In genomic region chr22:45310331-45311032, GRCh38 we compare ENCODE assay signal across 8 cellular contexts. TPM values are rescaled to one million over a fixed set of nuclear protein-coding genes. Genes with fewer than 3 reads are reported as not detected.
A peak's percentile ranks its signal among the peaks of the same experiment; 100 is the strongest.
DNase-seq lines count a peak whose midpoint lies in the region; ATAC-seq and TF ChIP-seq lines count a peak whose summit lies in the region.

No MANE protein-coding gene starts in this region.

- no peak overlapping the region; the same call in 1 of the 2 replicates for H3K56ac ChIP-seq in IMR-90 (ENCODE audit: extremely low read depth, insufficient read depth, low read length)

- 2% methylated on average over 11 of the region's 35 CpGs; no CpG with 5 or more reads in 1 of the 2 experiments for WGBS in IMR-90 (ENCODE audit: extremely low coverage in 2 of 2, insufficient read length in 1 of 2), 2 experiments
- 6% methylated on average over 18 of the region's 35 CpGs for whole genome bisulfite sequencing in right lobe of liver (ENCODE audit: insufficient coverage, low coverage, low lambda C conversion rate, missing lambda C conversion rate)
- 12 to 17% methylated on average over 9 to 26 of the region's 35 CpGs for WGBS in tibial nerve, 2 donors

- H3K27ac ChIP-seq in A673 (ENCODE audit: low read depth, low read length, poor library complexity, severe bottlenecking) (peak overlapping the region; percentile 89), IMR-90 (ENCODE audit: insufficient read depth, low read length) (peak overlapping the region; percentile 31), right lobe of liver (peak overlapping the region; percentile 77 to 79 (median 79)), tibial nerve (peak overlapping the region; percentile 75 to 95 (median 89))

- no peaks in the 10 kb centered on the region for H3K27me3 ChIP-seq in A673 (replicated peaks; ENCODE audit: insufficient read depth, low read depth, low read length, poor library complexity)
- H3K27me3 ChIP-seq in IMR-90 (ENCODE audit: control insufficient read depth, insufficient read depth, low read length): no peaks in the 10 kb centered on the region
- H3K27me3 ChIP-seq in right lobe of liver: no peaks in the 10 kb centered on the region
- no peaks in the 10 kb centered on the region for H3K27me3 ChIP-seq in tibial nerve

- CTCF ChIA-PET in A673 (lab: Charles Lee) (no interaction called here), IMR-90 (lab: Yijun Ruan, JAX) (no interaction called here)

- peak overlapping the region; percentile 59; the same call in 1 of the 2 replicates for H3K4ac ChIP-seq in IMR-90 (ENCODE audit: low read depth, low read length)

- 0 out of 2 replicates have a peak, but pooled peaks cover 10% of the 10 kb centered on the region for H3K9me1 ChIP-seq in IMR-90 (ENCODE audit: insufficient read depth, low read length)

- no peak overlapping the region for H3K18ac ChIP-seq in IMR-90 (ENCODE audit: low read depth, low read length)

- H4K8ac ChIP-seq in IMR-90 (ENCODE audit: low read depth in 2 of 2, low read length in 2 of 2): no peak overlapping the region

- in situ Hi-C loops in IMR-90 (cut with MboI; ENCODE audit: low sequenced_read_pairs): no loop called here
- in situ Hi-C loops in astrocyte of the spinal cord (cut with HindIII; ENCODE audit: low sequenced_read_pairs): no loop called here

- no peak for ATAC-seq in IMR-90 (ENCODE audit: low read depth)
- no peak for ATAC-seq in right lobe of liver

- intact Hi-C loops in A673 (cut with micrococcal nuclease; ENCODE audit: unreplicated experiment) (no loop called here), IMR-90 (cut with micrococcal nuclease) (no loop called here), right lobe of liver (cut with DNase I) (no loop called here)

- TF ChIP-seq POLR2A in IMR-90 (IDR thresholded peaks at IDR 0.05; ENCODE audit: low read depth, low read length): no peak
- no peak for TF ChIP-seq POLR2A in right lobe of liver (IDR thresholded peaks at IDR 0.05)
- TF ChIP-seq POLR2A in tibial nerve (IDR thresholded peaks at IDR 0.05): no peak

- peak overlapping the region; percentile 99 for H3K4me3 ChIP-seq in A673 (ENCODE audit: low read depth, low read length, poor library complexity, severe bottlenecking)
- H3K4me3 ChIP-seq in IMR-90 (ENCODE audit: insufficient read depth, low read depth, low read length): peak overlapping the region; percentile 78
- H3K4me3 ChIP-seq in astrocyte of the spinal cord (ENCODE audit: low read depth, low read length): peak overlapping the region; percentile 85
- H3K4me3 ChIP-seq in right lobe of liver: peak overlapping the region; percentile 89 to 95 (median 93)
- peak overlapping the region; percentile 79 to 100 (median 98) for H3K4me3 ChIP-seq in tibial nerve

- peaks cover 19% of the 10 kb centered on the region; the same call in 1 of the 2 replicates for H4K20me1 ChIP-seq in IMR-90 (ENCODE audit: insufficient read depth, low read length)

- H2BK20ac ChIP-seq in IMR-90 (ENCODE audit: low read depth, low read length): no peak overlapping the region

- TF ChIP-seq CTCF in A673 (conservative IDR thresholded peaks at IDR 0.05; ENCODE audit: low read depth, low read length) (no peak), IMR-90 (conservative IDR thresholded peaks at IDR 0.05; ENCODE audit: low read depth, low read length) (no peak), astrocyte of the spinal cord (IDR thresholded peaks at IDR 0.05; ENCODE audit: low read depth, low read length) (no peak), right lobe of liver (IDR thresholded peaks at IDR 0.05) (no peak), tibial nerve (IDR thresholded peaks at IDR 0.05) (no peak)

- dilution Hi-C loops in IMR-90 (cut with HindIII; ENCODE audit: low sequenced_read_pairs, unreplicated experiment): no loop called here

- H3K14ac ChIP-seq in IMR-90 (replicated peaks; ENCODE audit: low read depth, low read length): peak overlapping the region; percentile 25; the same call in 1 of the 2 replicates

- H2BK5ac ChIP-seq in IMR-90 (ENCODE audit: low read depth, low read length, poor library complexity, severe bottlenecking): no peak overlapping the region

- no peaks in the 10 kb centered on the region for H3K9me3 ChIP-seq in A673 (ENCODE audit: low read depth, low read length, poor library complexity, severe bottlenecking)
- no peaks in the 10 kb centered on the region for H3K9me3 ChIP-seq in IMR-90 (ENCODE audit: control insufficient read depth, insufficient read depth, low read length)
- H3K9me3 ChIP-seq in right lobe of liver: no peaks in the 10 kb centered on the region
- no peaks in the 10 kb centered on the region for H3K9me3 ChIP-seq in tibial nerve

- TF ChIP-seq RAD21 in IMR-90 (IDR thresholded peaks at IDR 0.05; ENCODE audit: low read length): no peak

- no peak overlapping the region for H2BK120ac ChIP-seq in IMR-90 (ENCODE audit: low read depth, low read length)

- peak overlapping the region; percentile 97 for H2AFZ ChIP-seq in IMR-90 (replicated peaks; ENCODE audit: low read length, poor library complexity)

- DNase-seq in A673 (ENCODE audit: low spot score) (peak; percentile 26), IMR-90 (no peak), astrocyte of the spinal cord (ENCODE audit: low read depth, low spot score) (no peak), right lobe of liver (peak in 2 of 3 donors; percentile 45 to 66), tibial nerve (ENCODE audit: low spot score in 2 of 2) (no peak), cerebellum (ENCODE audit: low spot score) (no peak), GF-D8 (lab: John Stamatoyannopoulos, UW) (no peak)
- DNase-seq in effector CD8-positive, alpha-beta T cell (lab: John Stamatoyannopoulos, UW): no peak

- H3K79me1 ChIP-seq in IMR-90 (ENCODE audit: low read depth in 1 of 2, low read length in 2 of 2): peaks cover 16 to 51% of the 10 kb centered on the region in 2 experiments

- BruUV-seq in A673 (replicated peaks; lab: Mats Ljungman, UMichigan) (no TSS peak), IMR-90 (replicated peaks; lab: Mats Ljungman, UMichigan) (no TSS peak)

- peak overlapping the region; percentile 75 for H3K9ac ChIP-seq in IMR-90 (ENCODE audit: low read depth, low read length)

- H3K4me2 ChIP-seq in IMR-90 (ENCODE audit: low read depth, low read length): peak overlapping the region; percentile 97

- POLR2A ChIA-PET in A673 (lab: Charles Lee; ENCODE audit: low non-redundant PET): no interaction called here
- POLR2A ChIA-PET in IMR-90 (lab: Charles Lee; ENCODE audit: unreplicated experiment): no interaction called here

- H2BK15ac ChIP-seq in IMR-90 (ENCODE audit: low read depth, low read length): no peak overlapping the region

- TF ChIP-seq EP300 in tibial nerve (IDR thresholded peaks at IDR 0.05): no peak

- peak overlapping the region; percentile 91 for H2AK9ac ChIP-seq in IMR-90 (replicated peaks; ENCODE audit: low read depth, low read length, poor library complexity)

- H2AK5ac ChIP-seq in IMR-90 (ENCODE audit: low read depth, low read length): no peak overlapping the region; the same call in 1 of the 2 replicates

- H3K23ac ChIP-seq in IMR-90 (ENCODE audit: low read depth, low read length): peak overlapping the region; percentile 46; the same call in 1 of the 2 replicates

- H3K4me1 ChIP-seq in A673 (ENCODE audit: insufficient read depth, low read length, poor library complexity, severe bottlenecking): peaks cover 16% of the 10 kb centered on the region
- H3K4me1 ChIP-seq in IMR-90 (ENCODE audit: control insufficient read depth, insufficient read depth, low read length): peaks cover 15% of the 10 kb centered on the region
- peaks cover 0 to 11% (median 3%) of the 10 kb centered on the region in 4 donors for H3K4me1 ChIP-seq in right lobe of liver
- H3K4me1 ChIP-seq in tibial nerve: peaks cover 0 to 41% (median 11%) of the 10 kb centered on the region in 4 donors

- H3K36me3 ChIP-seq in A673 (ENCODE audit: insufficient read depth, low read length, poor library complexity, severe bottlenecking) (no peaks in the 10 kb centered on the region), IMR-90 (ENCODE audit: control insufficient read depth, insufficient read depth, low read length) (no peaks in the 10 kb centered on the region; the same call in 1 of the 2 replicates), right lobe of liver (no peaks in the 10 kb centered on the region), tibial nerve (no peaks in the 10 kb centered on the region)

- H4K91ac ChIP-seq in IMR-90 (ENCODE audit: insufficient read depth, low read depth, low read length): no peak overlapping the region

- no peak overlapping the region for H4K5ac ChIP-seq in IMR-90 (ENCODE audit: low read depth, low read length)

TF ChIP-seq in IMR-90, 13 proteins besides CTCF, POLR2A, EP300 and RAD21:
- TF ChIP-seq MAFK (IDR thresholded peaks at IDR 0.05; ENCODE audit: low read depth, low read length) (no peak), MAZ (IDR thresholded peaks at IDR 0.05; ENCODE audit: borderline replicate concordance, low read depth, low read length) (no peak), MXI1 (IDR thresholded peaks at IDR 0.05; ENCODE audit: borderline replicate concordance, low read depth, low read length) (no peak), RCOR1 (IDR thresholded peaks at IDR 0.05; ENCODE audit: insufficient replicate concordance, low read length) (no peak), ELK1 (IDR thresholded peaks at IDR 0.05; ENCODE audit: borderline replicate concordance, low read depth, low read length) (no peak), FOS (IDR thresholded peaks at IDR 0.05; ENCODE audit: low read depth, low read length) (no peak)

RNA-seq across cellular contexts. Expression of gene FAM118A, which starts 0.7 kb away (rescaled TPM):
- total RNA-seq in A673 (2021) (54.0 and 58.3 TPM in 2 replicates), IMR-90 (2012; rRNA removed) (15.8 and 20.6 TPM in 2 replicates), right lobe of liver (10 to 100 TPM in 4 of 6 experiments, 1 to 10 TPM in 2; 5.6 to 43.0 (median 17.3) TPM), tibial nerve (100 to 1,000 TPM in 2 of 4 donors, 10 to 100 TPM in 2; 16.8 to 171 (median 83.2) TPM), cerebellum (16.8 TPM)
- polyA plus RNA-seq in IMR-90 (2012; rRNA removed): 83.4 and 95.6 TPM in 2 replicates
- 27.4 and 66.8 TPM in 2 replicates for polyA plus RNA-seq in IMR-90 (2012; cell fraction: cytosol; rRNA removed)
- 778 and 1,218 TPM in 2 replicates for polyA plus RNA-seq in IMR-90 (2012; cell fraction: nucleus; rRNA removed; ENCODE audit: low replicate concordance)

RNA-seq across cellular contexts. Expression of gene UPK3A, which starts 25.7 kb away (rescaled TPM):
- not detected in 2 replicates for total RNA-seq in A673 (2021)
- not detected in 2 replicates for total RNA-seq in IMR-90 (2012; rRNA removed)
- not detected in 2 replicates for polyA plus RNA-seq in IMR-90 (2012; rRNA removed)
- not detected in 2 replicates for polyA plus RNA-seq in IMR-90 (2012; cell fraction: cytosol; rRNA removed)
- not detected in 2 replicates for polyA plus RNA-seq in IMR-90 (2012; cell fraction: nucleus; rRNA removed; ENCODE audit: low replicate concordance)
- total RNA-seq in right lobe of liver: not detected
- not detected for total RNA-seq in tibial nerve
- total RNA-seq in cerebellum: not detected

Comparison
In these comparisons a context has a peak if more than half of its experiments do, and no peak if none do; other contexts are left out.
1. DNase-seq: peak in A673 (single experiment) and right lobe of liver (2 of 3); none in IMR-90 (single experiment), astrocyte of the spinal cord (single experiment), tibial nerve (0 of 2), cerebellum (single experiment), GF-D8 (single experiment) and effector CD8-positive, alpha-beta T cell (single experiment).
2. H3K27ac ChIP-seq: peak in every context shown above with its lines; median percentile 89 in A673; 89 in tibial nerve; 79 in right lobe of liver; 31 in IMR-90.
3. Peak in every context shown above with its lines, with median percentiles within 50 percentile points of each other: H3K4me3 ChIP-seq.